Comparison of ENCODE assay signal across 8 cellular contexts in genomic region chr19:18683109-18683954, GRCh38. TPM values are rescaled to one million over a fixed set of nuclear protein-coding genes. Genes with fewer than 3 reads are reported as not detected.
DNase-seq lines count a peak whose midpoint lies in the region; ATAC-seq and TF ChIP-seq lines count a peak whose summit lies in the region.

Gene CRTC1, plus strand, starts transcription at chr19:18683680. Its CDS starts 23 bp downstream, at chr19:18683703.

- H3K79me2 ChIP-seq in OCI-LY3 (ENCODE audit: low read length) = peaks cover 25% of the 10 kb centered on the region

- intact Hi-C loops in CD4-positive, alpha-beta memory T cell (cut with micrococcal nuclease) = loop anchor here (1.0 to 2.0 kb wide), 4 partner anchors 17 to 148 kb away; partner anchors contain the start of genes KLHL26, KXD1 and UPF1

- H4K20me1 ChIP-seq in OCI-LY3 (ENCODE audit: insufficient read depth, low read length) = peaks cover 7% of the 10 kb centered on the region; the same call in 1 of the 2 replicates

- WGBS in HUES64 = 1% methylated on average over 81 of the region's 93 CpGs

- peak within 1 kb of the TSS; percentile 70 to 86 for H3K4me3 ChIP-seq in CD4-positive, alpha-beta memory T cell (ENCODE audit: low read length in 2 of 2)
- H3K4me3 ChIP-seq in HUES64 (ENCODE audit: low read length) (peak within 1 kb of the TSS; percentile 70), OCI-LY3 (ENCODE audit: low read length) (peak within 1 kb of the TSS; percentile 92), epithelial cell of proximal tubule (ENCODE audit: low read depth, low read length) (peak within 1 kb of the TSS; percentile 72)

- peak within 1 kb of the TSS; percentile 94 for H3K4me2 ChIP-seq in OCI-LY3 (ENCODE audit: low read length)

- TF ChIP-seq CTCF in OCI-LY3 (IDR thresholded peaks at IDR 0.05; ENCODE audit: low read depth, low read length) (peak; percentile 19; the same call in 1 of the 2 replicates), epithelial cell of proximal tubule (conservative IDR thresholded peaks at IDR 0.05; ENCODE audit: low read depth, low read length) (peak; percentile 5)

- peak within 1 kb of the TSS; percentile 86 to 92 (median 88) for H3K4me3 Mint-ChIP-seq in CD4-positive, alpha-beta memory T cell

- peak; percentile 65 for ATAC-seq in GM21360 (IDR thresholded peaks at IDR 0.05; ENCODE audit: unreplicated experiment)

- peak within 1 kb of the TSS; percentile 82 to 95 (median 93) for H3K27ac Mint-ChIP-seq in CD4-positive, alpha-beta memory T cell

- H3K9ac ChIP-seq in HUES64 (ENCODE audit: low read depth, low read length) = peak within 1 kb of the TSS; percentile 81
- H3K9ac ChIP-seq in OCI-LY3 (ENCODE audit: low read length) = peak within 1 kb of the TSS; percentile 97

- peaks cover 20% of the 10 kb centered on the region for H3K4me1 ChIP-seq in CD4-positive, alpha-beta memory T cell (ENCODE audit: insufficient read depth, low read length)
- H3K4me1 ChIP-seq in HUES64 (ENCODE audit: insufficient read depth, low read length) = peaks cover 6% of the 10 kb centered on the region; the same call in 1 of the 2 replicates
- H3K4me1 ChIP-seq in OCI-LY3 (ENCODE audit: low read length) = peaks cover 10% of the 10 kb centered on the region

- H3K27me3 Mint-ChIP-seq in CD4-positive, alpha-beta memory T cell = no peaks in the 10 kb centered on the region

- H3K9me3 ChIP-seq in CD4-positive, alpha-beta memory T cell (ENCODE audit: control insufficient read depth in 1 of 2, low read length in 2 of 2) = no peaks in the 10 kb centered on the region
- H3K9me3 ChIP-seq in HUES64 (ENCODE audit: insufficient read depth, low read depth, low read length) (no peaks in the 10 kb centered on the region), OCI-LY3 (ENCODE audit: insufficient read depth, low read length) (no peaks in the 10 kb centered on the region)

- no peaks in the 10 kb centered on the region for H3K36me3 Mint-ChIP-seq in CD4-positive, alpha-beta memory T cell

- peak; percentile 93 to 97 (median 95) for DNase-seq in CD4-positive, alpha-beta memory T cell
- peak; percentile 92 for DNase-seq in activated T-cell treated with anti-CD3 and anti-CD28 coated beads for 4 hours
- no peak for DNase-seq in epithelial cell of proximal tubule (ENCODE audit: low read depth)
- DNase-seq in mucosa of gallbladder (ENCODE audit: low spot score) = peak; percentile 86
- peak; percentile 71 to 88 for DNase-seq in stimulated activated CD8-positive, alpha-beta memory T cell treated with anti-CD3 and anti-CD28 coated beads, Interleukin-4, amount 100 ng/mL, for 1 hour (ENCODE audit: low read depth in 2 of 2, low spot score in 1 of 2)

- CTCF ChIA-PET in CD4-positive, alpha-beta memory T cell (lab: Charles Lee; ENCODE audit: partially characterized antibody) = interaction anchor here (1.0 to 1.5 kb wide), 2 partner anchors 8 to 90 kb away, joined by 4 read pairs; no protein-coding TSS in a partner anchor

- peaks cover 11 to 41% (median 21%) of the 10 kb centered on the region in 4 donors for H3K4me1 Mint-ChIP-seq in CD4-positive, alpha-beta memory T cell

- peak within 1 kb of the TSS; percentile 70 for H3K27ac ChIP-seq in CD4-positive, alpha-beta memory T cell (ENCODE audit: low read depth, low read length)
- peak within 1 kb of the TSS; percentile 58 for H3K27ac ChIP-seq in HUES64 (ENCODE audit: low read depth, low read length)
- peak within 1 kb of the TSS; percentile 57 for H3K27ac ChIP-seq in OCI-LY3 (ENCODE audit: low read length)

- peak within 1 kb of the TSS; percentile 99 for H2AFZ ChIP-seq in OCI-LY3 (ENCODE audit: low read depth, low read length)

- no peaks in the 10 kb centered on the region for H3K36me3 ChIP-seq in CD4-positive, alpha-beta memory T cell (ENCODE audit: insufficient read depth, low read length)
- H3K36me3 ChIP-seq in HUES64 (ENCODE audit: insufficient read depth, low read length) (no peaks in the 10 kb centered on the region), OCI-LY3 (replicated peaks; ENCODE audit: low read depth, low read length) (no peaks in the 10 kb centered on the region)

- no peaks in the 10 kb centered on the region for H3K9me3 Mint-ChIP-seq in CD4-positive, alpha-beta memory T cell

- POLR2A ChIA-PET in CD4-positive, alpha-beta memory T cell (lab: Charles Lee; ENCODE audit: partially characterized antibody) = interaction anchor here (0.9 to 1.4 kb wide), 4 partner anchors 17 to 151 kb away, joined by 3 to 9 read pairs (median 5); partner anchors contain the start of genes REX1BD and UPF1

- no peaks in the 10 kb centered on the region for H3K27me3 ChIP-seq in CD4-positive, alpha-beta memory T cell (ENCODE audit: insufficient read depth, low read length)
- H3K27me3 ChIP-seq in HUES64 (ENCODE audit: insufficient read depth, low read length) = no peaks in the 10 kb centered on the region
- no peaks in the 10 kb centered on the region for H3K27me3 ChIP-seq in OCI-LY3 (ENCODE audit: low read depth, low read length)

RNA-seq across cellular contexts. Expression of gene CRTC1, which starts in this region (rescaled TPM):
- total RNA-seq in CD4-positive, alpha-beta memory T cell = 10 to 100 TPM; 19.6 to 20.8 TPM
- 1 to 10 TPM in 1 of 2 donors, not detected in 1; 1.7 TPM for polyA plus RNA-seq in CD4-positive, alpha-beta memory T cell
- 9.8 TPM for polyA plus RNA-seq in HUES64 (2013, experiment 1 of 2)
- 9.7 TPM for polyA plus RNA-seq in HUES64 (2013, experiment 2 of 2)
- 1.3 and 3.0 TPM in 2 replicates for total RNA-seq in epithelial cell of proximal tubule
- total RNA-seq in mucosa of gallbladder = 23.6 TPM
